In the genomic region with DNA sequence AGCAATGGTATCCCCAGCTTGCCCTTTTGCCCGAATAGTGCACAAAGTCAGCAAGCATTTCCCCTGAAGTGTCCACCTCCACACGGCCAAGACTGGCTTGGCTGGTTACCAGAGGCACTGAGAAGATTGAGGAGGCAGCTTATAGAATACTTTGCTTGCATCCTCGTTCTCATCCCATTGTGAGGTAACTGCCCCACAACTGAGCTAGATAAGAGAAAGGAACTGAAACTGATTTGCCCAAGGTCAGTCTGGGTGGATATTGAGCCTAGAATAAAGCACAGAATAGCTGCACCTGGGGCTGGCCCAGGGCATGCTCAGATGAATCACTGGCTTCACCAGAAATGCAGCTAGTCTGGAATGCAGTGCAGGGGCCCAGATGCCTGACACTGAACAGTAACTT, we compare ENCODE assay signal across 9 cellular contexts. TPM values are rescaled to one million over a fixed set of nuclear protein-coding genes. Genes with fewer than 3 reads are reported as not detected.
DNase-seq lines count a peak whose midpoint lies in the region; ATAC-seq and TF ChIP-seq lines count a peak whose summit lies in the region.
"Had no signal": no experiment of that assay in that cellular context is flagged by ENCODE, and none has a peak within 500 bp of the region (broad histone marks: within the 10 kb centered on the region; RNA-seq: fewer than 3 reads in every experiment).

No MANE protein-coding gene starts in this region.

- no peak overlapping the region for H3K4me3 Mint-ChIP-seq in WTC11

- no peaks in the 10 kb centered on the region; a peak in 1 of 22 replicates for H4K20me1 ChIP-seq in BLaER1 treated with 17β-estradiol and CSF1 and Interleukin-3, amounts not matched to agents 10 nM and 100 nM

- POLR2A ChIA-PET in WTC11 (lab: Charles Lee), result no interaction called here

- H3K9me3 ChIP-seq in BLaER1 treated with 17β-estradiol and CSF1 and Interleukin-3, amounts not matched to agents 10 nM and 100 nM (replicated peaks in 1 of 11), result no peaks in the 10 kb centered on the region
- H3K9me3 ChIP-seq in uterus, result no peaks in the 10 kb centered on the region
- H3K9me3 ChIP-seq: upper lobe of left lung had no signal

- TF ChIP-seq POLR2A in uterus (IDR thresholded peaks at IDR 0.05), result no peak

- ATAC-seq in GM19324 (IDR thresholded peaks at IDR 0.05; ENCODE audit: low FRiP score, unreplicated experiment), result peak; percentile 81
- ATAC-seq in HG03139 (IDR thresholded peaks at IDR 0.05; ENCODE audit: unreplicated experiment), result peak; percentile 84
- peak; percentile 86 for ATAC-seq in WTC11

- H3K4me1 Mint-ChIP-seq in WTC11, result peaks cover 46% of the 10 kb centered on the region

- H3K9me3 Mint-ChIP-seq in WTC11, result no peaks in the 10 kb centered on the region

- intact Hi-C loops in uterus (cut with DNase I; ENCODE audit: low total_unique reads), result no loop called here

- no peak overlapping the region for H3K4me3 ChIP-seq in BLaER1 treated with 17β-estradiol and CSF1 and Interleukin-3, amounts not matched to agents 10 nM and 100 nM
- H3K4me3 ChIP-seq in uterus, result no peak overlapping the region
- H3K4me3 ChIP-seq: upper lobe of left lung had no signal

- H3K36me3 ChIP-seq in BLaER1 treated with 17β-estradiol and CSF1 and Interleukin-3, amounts not matched to agents 10 nM and 100 nM, result no peaks in the 10 kb centered on the region
- H3K36me3 ChIP-seq in uterus, result no peaks in the 10 kb centered on the region
- H3K36me3 ChIP-seq: upper lobe of left lung had no signal

- H3K27ac ChIP-seq in BLaER1 treated with 17β-estradiol and CSF1 and Interleukin-3, amounts not matched to agents 10 nM and 100 nM, result no peak overlapping the region
- peak overlapping the region; percentile 55 to 57 for H3K27ac ChIP-seq in uterus

- H3K36me3 Mint-ChIP-seq in WTC11, result peaks cover 3% of the 10 kb centered on the region; the same call in 1 of the 2 replicates

- peak overlapping the region; percentile 91 for H3K27ac Mint-ChIP-seq in WTC11

- TF ChIP-seq CTCF in WTC11 (IDR thresholded peaks at IDR 0.05) (no peak), uterus (IDR thresholded peaks at IDR 0.05) (no peak)

- peak overlapping the region; percentile 1 to 39 (median 14); a peak in 14 of 22 replicates for H3K4me2 ChIP-seq in BLaER1 treated with 17β-estradiol and CSF1 and Interleukin-3, amounts not matched to agents 10 nM and 100 nM

- CTCF ChIA-PET in WTC11 (lab: Charles Lee), result interaction anchor here (0.7 to 1.4 kb wide), 4 partner anchors 16 to 126 kb away, joined by 3 read pairs; no protein-coding TSS in a partner anchor

- no peaks in the 10 kb centered on the region for H3K27me3 Mint-ChIP-seq in WTC11 (ENCODE audit: low read depth)

- DNase-seq in WTC11 (ENCODE audit: low spot score) (no peak), kidney glomerular epithelial cell (lab: John Stamatoyannopoulos, UW) (peak; percentile 40), uterus (no peak), NCI-H1417 treated with DMSO at 0.1 percent for 48 hours (lab: John Stamatoyannopoulos, UW) (no peak), mesenteric fat pad (ENCODE audit: low spot score) (no peak)
- DNase-seq: upper lobe of left lung had no signal

- peaks cover 7 to 34% (median 23%) of the 10 kb centered on the region in 10 experiments; a peak in 19 of 20 replicates for H3K4me1 ChIP-seq in BLaER1 treated with 17β-estradiol and CSF1 and Interleukin-3, amounts not matched to agents 10 nM and 100 nM
- H3K4me1 ChIP-seq in uterus, result peaks cover 0 to 8% of the 10 kb centered on the region in 2 donors

- no peak overlapping the region for H3K9ac ChIP-seq in BLaER1 treated with 17β-estradiol and CSF1 and Interleukin-3, amounts not matched to agents 10 nM and 100 nM

- no peaks in the 10 kb centered on the region for H3K27me3 ChIP-seq in BLaER1 treated with 17β-estradiol and CSF1 and Interleukin-3, amounts not matched to agents 10 nM and 100 nM
- H3K27me3 ChIP-seq in uterus, result no peaks in the 10 kb centered on the region
- H3K27me3 ChIP-seq: upper lobe of left lung had no signal

TF ChIP-seq in WTC11, 78 proteins besides CTCF, POLR2A, EP300 and RAD21:
- TF ChIP-seq GABPB1 (CRISPR knock-in tag; IDR thresholded peaks at IDR 0.05) (peak; percentile 44; the same call in 1 of the 2 replicates), ESRRA (CRISPR knock-in tag; IDR thresholded peaks at IDR 0.05; ENCODE audit: borderline replicate concordance) (no peak)
TF ChIP-seq in WTC11: peak in this region for 1.

RNA-seq across cellular contexts. Expression of gene MAP4K3, which starts 32.7 kb away (rescaled TPM):
- total RNA-seq in WTC11 (2021) (51.6 to 73.2 TPM (median 65.2 TPM) in 3 replicates), uterus (100 to 1,000 TPM in 1 of 4 donors, 10 to 100 TPM in 3; 31.5 to 110 (median 72.3) TPM), mesenteric fat pad (50.1 TPM)

Comparison
In these comparisons a context has a peak if more than half of its experiments do, and no peak if none do; other contexts are left out.
1. H3K27ac ChIP-seq: peak in uterus (2 of 2); none in BLaER1 treated with 17β-estradiol and CSF1 and Interleukin-3, amounts not matched to agents 10 nM and 100 nM (0 of 11).
2. Peak in every context shown above with its lines, with median percentiles within 50 percentile points of each other: ATAC-seq.